In the genomic region with DNA sequence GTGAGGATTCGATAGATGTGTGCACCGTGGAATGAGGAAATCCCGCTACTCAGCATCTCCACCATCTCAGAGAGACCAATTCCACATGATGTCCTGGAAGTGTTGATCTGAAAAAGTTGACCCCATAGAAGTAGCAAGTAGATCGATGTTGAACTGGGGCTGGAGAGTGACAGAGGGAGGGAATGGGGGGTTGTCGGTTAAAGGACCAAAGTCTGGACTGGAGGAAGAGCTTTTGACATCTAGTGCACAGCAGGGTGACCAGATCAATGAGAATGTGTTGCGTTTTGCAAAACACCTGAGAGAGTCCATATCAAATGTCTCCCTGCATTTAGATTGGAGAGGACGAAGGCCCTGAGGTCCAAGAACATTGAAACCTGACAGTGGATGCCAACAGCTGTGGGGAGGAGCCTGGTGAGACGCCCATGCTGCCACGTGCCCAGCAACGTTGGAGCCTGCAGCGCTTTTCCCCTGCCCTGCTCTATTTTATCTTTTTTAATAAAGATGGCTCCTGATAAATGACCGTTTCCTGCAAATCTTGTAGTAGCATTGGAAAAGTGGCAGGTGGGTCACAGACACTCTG, we compare ENCODE assay signal across 2 cellular contexts.
TF ChIP-seq lines count a peak whose summit lies in the region.

No MANE protein-coding gene starts in this region.

TF ChIP-seq in SK-N-SH, 30 proteins besides CTCF, POLR2A, EP300 and RAD21 (continued from another document):
- peak; percentile 15; the same call in 1 of the 2 replicates for TF ChIP-seq GATA2 (CRISPR knock-in tag; IDR thresholded peaks at IDR 0.05)
- no peak for TF ChIP-seq MXI1 (IDR thresholded peaks at IDR 0.05; ENCODE audit: low read depth, low read length)

TF ChIP-seq in SK-N-SH treated with all-trans-retinoic acid at 6 μM for 48 hours, 23 proteins besides CTCF, POLR2A, EP300 and RAD21 (continued from another document):
- TF ChIP-seq ZNF565 (CRISPR knock-in tag; conservative IDR thresholded peaks at IDR 0.05; ENCODE audit: low read depth) (no peak), TSHZ2 (CRISPR knock-in tag; IDR thresholded peaks at IDR 0.05) (no peak), ZFP30 (CRISPR knock-in tag; IDR thresholded peaks at IDR 0.05) (no peak), CSDC2 (CRISPR knock-in tag; IDR thresholded peaks at IDR 0.05) (no peak), TCF4 (CRISPR knock-in tag; IDR thresholded peaks at IDR 0.05; ENCODE audit: borderline replicate concordance) (no peak), RARB (CRISPR knock-in tag; IDR thresholded peaks at IDR 0.05) (no peak), ZNF8 (CRISPR knock-in tag; IDR thresholded peaks at IDR 0.05) (no peak), PPARA (CRISPR knock-in tag; IDR thresholded peaks at IDR 0.05; ENCODE audit: borderline replicate concordance) (no peak)
- TF ChIP-seq, protein P1, sequence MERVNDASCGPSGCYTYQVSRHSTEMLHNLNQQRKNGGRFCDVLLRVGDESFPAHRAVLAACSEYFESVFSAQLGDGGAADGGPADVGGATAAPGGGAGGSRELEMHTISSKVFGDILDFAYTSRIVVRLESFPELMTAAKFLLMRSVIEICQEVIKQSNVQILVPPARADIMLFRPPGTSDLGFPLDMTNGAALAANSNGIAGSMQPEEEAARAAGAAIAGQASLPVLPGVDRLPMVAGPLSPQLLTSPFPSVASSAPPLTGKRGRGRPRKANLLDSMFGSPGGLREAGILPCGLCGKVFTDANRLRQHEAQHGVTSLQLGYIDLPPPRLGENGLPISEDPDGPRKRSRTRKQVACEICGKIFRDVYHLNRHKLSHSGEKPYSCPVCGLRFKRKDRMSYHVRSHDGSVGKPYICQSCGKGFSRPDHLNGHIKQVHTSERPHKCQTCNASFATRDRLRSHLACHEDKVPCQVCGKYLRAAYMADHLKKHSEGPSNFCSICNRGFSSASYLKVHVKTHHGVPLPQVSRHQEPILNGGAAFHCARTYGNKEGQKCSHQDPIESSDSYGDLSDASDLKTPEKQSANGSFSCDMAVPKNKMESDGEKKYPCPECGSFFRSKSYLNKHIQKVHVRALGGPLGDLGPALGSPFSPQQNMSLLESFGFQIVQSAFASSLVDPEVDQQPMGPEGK (CRISPR knock-in tag; IDR thresholded peaks at IDR 0.05; ENCODE audit: borderline replicate concordance) = no peak
- TF ChIP-seq, protein P2, sequence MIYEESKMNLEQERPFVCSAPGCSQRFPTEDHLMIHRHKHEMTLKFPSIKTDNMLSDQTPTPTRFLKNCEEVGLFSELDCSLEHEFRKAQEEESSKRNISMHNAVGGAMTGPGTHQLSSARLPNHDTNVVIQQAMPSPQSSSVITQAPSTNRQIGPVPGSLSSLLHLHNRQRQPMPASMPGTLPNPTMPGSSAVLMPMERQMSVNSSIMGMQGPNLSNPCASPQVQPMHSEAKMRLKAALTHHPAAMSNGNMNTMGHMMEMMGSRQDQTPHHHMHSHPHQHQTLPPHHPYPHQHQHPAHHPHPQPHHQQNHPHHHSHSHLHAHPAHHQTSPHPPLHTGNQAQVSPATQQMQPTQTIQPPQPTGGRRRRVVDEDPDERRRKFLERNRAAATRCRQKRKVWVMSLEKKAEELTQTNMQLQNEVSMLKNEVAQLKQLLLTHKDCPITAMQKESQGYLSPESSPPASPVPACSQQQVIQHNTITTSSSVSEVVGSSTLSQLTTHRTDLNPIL (CRISPR knock-in tag; IDR thresholded peaks at IDR 0.05; ENCODE audit: low read depth) = no peak
TF ChIP-seq in SK-N-SH treated with all-trans-retinoic acid at 6 μM for 48 hours: peak in this region for 0.
